In genomic region chr4:75514131-75514948, GRCh38 we compare ENCODE assay signal across 1 cellular context.
TF ChIP-seq lines count a peak whose summit lies in the region.

Gene RCHY1 (minus strand): TSS chr4:75514403. CDS start chr4:75514286, 117 bp downstream.
A gene with protein sequence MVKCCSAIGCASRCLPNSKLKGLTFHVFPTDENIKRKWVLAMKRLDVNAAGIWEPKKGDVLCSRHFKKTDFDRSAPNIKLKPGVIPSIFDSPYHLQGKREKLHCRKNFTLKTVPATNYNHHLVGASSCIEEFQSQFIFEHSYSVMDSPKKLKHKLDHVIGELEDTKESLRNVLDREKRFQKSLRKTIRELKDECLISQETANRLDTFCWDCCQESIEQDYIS (plus strand): TSS chr4:75514473. CDS start chr4:75515453, 980 bp downstream.

TF ChIP-seq in HepG2, 621 proteins besides CTCF, POLR2A, EP300 and RAD21 (continued from another document and continues in another):
- TF ChIP-seq, protein P1, sequence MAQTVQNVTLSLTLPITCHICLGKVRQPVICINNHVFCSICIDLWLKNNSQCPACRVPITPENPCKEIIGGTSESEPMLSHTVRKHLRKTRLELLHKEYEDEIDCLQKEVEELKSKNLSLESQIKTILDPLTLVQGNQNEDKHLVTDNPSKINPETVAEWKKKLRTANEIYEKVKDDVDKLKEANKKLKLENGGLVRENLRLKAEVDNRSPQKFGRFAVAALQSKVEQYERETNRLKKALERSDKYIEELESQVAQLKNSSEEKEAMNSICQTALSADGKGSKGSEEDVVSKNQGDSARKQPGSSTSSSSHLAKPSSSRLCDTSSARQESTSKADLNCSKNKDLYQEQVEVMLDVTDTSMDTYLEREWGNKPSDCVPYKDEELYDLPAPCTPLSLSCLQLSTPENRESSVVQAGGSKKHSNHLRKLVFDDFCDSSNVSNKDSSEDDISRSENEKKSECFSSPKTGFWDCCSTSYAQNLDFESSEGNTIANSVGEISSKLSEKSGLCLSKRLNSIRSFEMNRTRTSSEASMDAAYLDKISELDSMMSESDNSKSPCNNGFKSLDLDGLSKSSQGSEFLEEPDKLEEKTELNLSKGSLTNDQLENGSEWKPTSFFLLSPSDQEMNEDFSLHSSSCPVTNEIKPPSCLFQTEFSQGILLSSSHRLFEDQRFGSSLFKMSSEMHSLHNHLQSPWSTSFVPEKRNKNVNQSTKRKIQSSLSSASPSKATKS (CRISPR knock-in tag; IDR thresholded peaks at IDR 0.05): 0 out of 2 replicates have a peak, but pooled peaks have one; percentile 30
- TF ChIP-seq, protein P2, sequence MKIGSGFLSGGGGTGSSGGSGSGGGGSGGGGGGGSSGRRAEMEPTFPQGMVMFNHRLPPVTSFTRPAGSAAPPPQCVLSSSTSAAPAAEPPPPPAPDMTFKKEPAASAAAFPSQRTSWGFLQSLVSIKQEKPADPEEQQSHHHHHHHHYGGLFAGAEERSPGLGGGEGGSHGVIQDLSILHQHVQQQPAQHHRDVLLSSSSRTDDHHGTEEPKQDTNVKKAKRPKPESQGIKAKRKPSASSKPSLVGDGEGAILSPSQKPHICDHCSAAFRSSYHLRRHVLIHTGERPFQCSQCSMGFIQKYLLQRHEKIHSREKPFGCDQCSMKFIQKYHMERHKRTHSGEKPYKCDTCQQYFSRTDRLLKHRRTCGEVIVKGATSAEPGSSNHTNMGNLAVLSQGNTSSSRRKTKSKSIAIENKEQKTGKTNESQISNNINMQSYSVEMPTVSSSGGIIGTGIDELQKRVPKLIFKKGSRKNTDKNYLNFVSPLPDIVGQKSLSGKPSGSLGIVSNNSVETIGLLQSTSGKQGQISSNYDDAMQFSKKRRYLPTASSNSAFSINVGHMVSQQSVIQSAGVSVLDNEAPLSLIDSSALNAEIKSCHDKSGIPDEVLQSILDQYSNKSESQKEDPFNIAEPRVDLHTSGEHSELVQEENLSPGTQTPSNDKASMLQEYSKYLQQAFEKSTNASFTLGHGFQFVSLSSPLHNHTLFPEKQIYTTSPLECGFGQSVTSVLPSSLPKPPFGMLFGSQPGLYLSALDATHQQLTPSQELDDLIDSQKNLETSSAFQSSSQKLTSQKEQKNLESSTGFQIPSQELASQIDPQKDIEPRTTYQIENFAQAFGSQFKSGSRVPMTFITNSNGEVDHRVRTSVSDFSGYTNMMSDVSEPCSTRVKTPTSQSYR (CRISPR knock-in tag; IDR thresholded peaks at IDR 0.05; ENCODE audit: borderline replicate concordance): peak; percentile 34; the same call in 1 of the 2 replicates
- TF ChIP-seq MEF2D (CRISPR knock-in tag; IDR thresholded peaks at IDR 0.05) (no peak; the same call in 1 of the 2 replicates), ZNF205 (CRISPR knock-in tag; IDR thresholded peaks at IDR 0.05) (no peak; the same call in 1 of the 2 replicates), CCAR2 (optimal IDR thresholded peaks at IDR 0.05; ENCODE audit: low read depth, low read length) (peak; percentile 11), HMG20B (CRISPR knock-in tag; conservative IDR thresholded peaks at IDR 0.05) (no peak), ZNF274 (CRISPR knock-in tag; IDR thresholded peaks at IDR 0.05) (peak; percentile 48; the same call in 1 of the 2 replicates), ZFP36 (IDR thresholded peaks at IDR 0.05; ENCODE audit: borderline replicate concordance, low read depth, low read length, partially characterized antibody) (no peak), HDAC1 (CRISPR knock-in tag; IDR thresholded peaks at IDR 0.05) (peak; percentile 93), PITX1 (CRISPR knock-in tag; IDR thresholded peaks at IDR 0.05) (peak; percentile 68), KAT2B (IDR thresholded peaks at IDR 0.05; ENCODE audit: borderline replicate concordance, low read depth, low read length) (no peak), SIX4 (CRISPR knock-in tag; IDR thresholded peaks at IDR 0.05) (0 out of 2 replicates have a peak, but pooled peaks have one; percentile 19), FOXJ3 (CRISPR knock-in tag; IDR thresholded peaks at IDR 0.05; ENCODE audit: borderline replicate concordance) (no peak), ZNF446 (CRISPR knock-in tag; IDR thresholded peaks at IDR 0.05) (0 out of 2 replicates have a peak, but pooled peaks have one; percentile 37), NCOA2 (CRISPR knock-in tag; IDR thresholded peaks at IDR 0.05) (peak; percentile 43; the same call in 1 of the 2 replicates), RCOR2 (CRISPR knock-in tag; IDR thresholded peaks at IDR 0.05) (no peak), ZMYM4 (CRISPR knock-in tag; IDR thresholded peaks at IDR 0.05) (peak; percentile 98), NRL (CRISPR knock-in tag; IDR thresholded peaks at IDR 0.05; ENCODE audit: borderline replicate concordance) (no peak), ZNF12 (CRISPR knock-in tag; IDR thresholded peaks at IDR 0.05) (no peak; the same call in 1 of the 2 replicates), ZNF546 (CRISPR knock-in tag; conservative IDR thresholded peaks at IDR 0.05) (0 out of 2 replicates have a peak, but pooled peaks have one; percentile 33), ARID5B (CRISPR knock-in tag; IDR thresholded peaks at IDR 0.05) (no peak), TBX2 (CRISPR knock-in tag; IDR thresholded peaks at IDR 0.05; ENCODE audit: borderline replicate concordance) (peak; percentile 82), CHCHD3 (CRISPR knock-in tag; IDR thresholded peaks at IDR 0.05) (peak; percentile 75; the same call in 1 of the 2 replicates), ZNF781 (CRISPR knock-in tag; IDR thresholded peaks at IDR 0.05; ENCODE audit: borderline replicate concordance, not compliant biosample characterization) (peak; percentile 46), ESRRA (CRISPR knock-in tag; IDR thresholded peaks at IDR 0.05; ENCODE audit: low read depth) (peak; percentile 79; the same call in 1 of the 2 replicates), SETDB1 (CRISPR knock-in tag; IDR thresholded peaks at IDR 0.05; ENCODE audit: borderline replicate concordance) (no peak), KDM5A (IDR thresholded peaks at IDR 0.05; ENCODE audit: borderline replicate concordance, low read length) (peak; percentile 86), ZNF337 (CRISPR knock-in tag; IDR thresholded peaks at IDR 0.05; ENCODE audit: borderline replicate concordance, low read depth) (no peak), HMG20A (CRISPR knock-in tag; IDR thresholded peaks at IDR 0.05; ENCODE audit: borderline replicate concordance) (no peak), ZNF317 (CRISPR knock-in tag; IDR thresholded peaks at IDR 0.05) (peak; percentile 85), ZNF777 (CRISPR knock-in tag; IDR thresholded peaks at IDR 0.05) (no peak), PLRG1 (conservative IDR thresholded peaks at IDR 0.05) (no peak), PHF21A (CRISPR knock-in tag; IDR thresholded peaks at IDR 0.05) (no peak; the same call in 1 of the 2 replicates), ZNF878 (CRISPR knock-in tag; IDR thresholded peaks at IDR 0.05) (peak; percentile 77; the same call in 1 of the 2 replicates)
- TF ChIP-seq, protein P3, sequence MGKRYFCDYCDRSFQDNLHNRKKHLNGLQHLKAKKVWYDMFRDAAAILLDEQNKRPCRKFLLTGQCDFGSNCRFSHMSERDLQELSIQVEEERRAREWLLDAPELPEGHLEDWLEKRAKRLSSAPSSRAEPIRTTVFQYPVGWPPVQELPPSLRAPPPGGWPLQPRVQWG (CRISPR knock-in tag; IDR thresholded peaks at IDR 0.05; ENCODE audit: borderline replicate concordance, low read depth): no peak
- TF ChIP-seq, protein P4, sequence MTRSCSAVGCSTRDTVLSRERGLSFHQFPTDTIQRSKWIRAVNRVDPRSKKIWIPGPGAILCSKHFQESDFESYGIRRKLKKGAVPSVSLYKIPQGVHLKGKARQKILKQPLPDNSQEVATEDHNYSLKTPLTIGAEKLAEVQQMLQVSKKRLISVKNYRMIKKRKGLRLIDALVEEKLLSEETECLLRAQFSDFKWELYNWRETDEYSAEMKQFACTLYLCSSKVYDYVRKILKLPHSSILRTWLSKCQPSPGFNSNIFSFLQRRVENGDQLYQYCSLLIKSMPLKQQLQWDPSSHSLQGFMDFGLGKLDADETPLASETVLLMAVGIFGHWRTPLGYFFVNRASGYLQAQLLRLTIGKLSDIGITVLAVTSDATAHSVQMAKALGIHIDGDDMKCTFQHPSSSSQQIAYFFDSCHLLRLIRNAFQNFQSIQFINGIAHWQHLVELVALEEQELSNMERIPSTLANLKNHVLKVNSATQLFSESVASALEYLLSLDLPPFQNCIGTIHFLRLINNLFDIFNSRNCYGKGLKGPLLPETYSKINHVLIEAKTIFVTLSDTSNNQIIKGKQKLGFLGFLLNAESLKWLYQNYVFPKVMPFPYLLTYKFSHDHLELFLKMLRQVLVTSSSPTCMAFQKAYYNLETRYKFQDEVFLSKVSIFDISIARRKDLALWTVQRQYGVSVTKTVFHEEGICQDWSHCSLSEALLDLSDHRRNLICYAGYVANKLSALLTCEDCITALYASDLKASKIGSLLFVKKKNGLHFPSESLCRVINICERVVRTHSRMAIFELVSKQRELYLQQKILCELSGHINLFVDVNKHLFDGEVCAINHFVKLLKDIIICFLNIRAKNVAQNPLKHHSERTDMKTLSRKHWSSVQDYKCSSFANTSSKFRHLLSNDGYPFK (CRISPR knock-in tag; IDR thresholded peaks at IDR 0.05; ENCODE audit: borderline replicate concordance): peak; percentile 99
- TF ChIP-seq, protein P5, sequence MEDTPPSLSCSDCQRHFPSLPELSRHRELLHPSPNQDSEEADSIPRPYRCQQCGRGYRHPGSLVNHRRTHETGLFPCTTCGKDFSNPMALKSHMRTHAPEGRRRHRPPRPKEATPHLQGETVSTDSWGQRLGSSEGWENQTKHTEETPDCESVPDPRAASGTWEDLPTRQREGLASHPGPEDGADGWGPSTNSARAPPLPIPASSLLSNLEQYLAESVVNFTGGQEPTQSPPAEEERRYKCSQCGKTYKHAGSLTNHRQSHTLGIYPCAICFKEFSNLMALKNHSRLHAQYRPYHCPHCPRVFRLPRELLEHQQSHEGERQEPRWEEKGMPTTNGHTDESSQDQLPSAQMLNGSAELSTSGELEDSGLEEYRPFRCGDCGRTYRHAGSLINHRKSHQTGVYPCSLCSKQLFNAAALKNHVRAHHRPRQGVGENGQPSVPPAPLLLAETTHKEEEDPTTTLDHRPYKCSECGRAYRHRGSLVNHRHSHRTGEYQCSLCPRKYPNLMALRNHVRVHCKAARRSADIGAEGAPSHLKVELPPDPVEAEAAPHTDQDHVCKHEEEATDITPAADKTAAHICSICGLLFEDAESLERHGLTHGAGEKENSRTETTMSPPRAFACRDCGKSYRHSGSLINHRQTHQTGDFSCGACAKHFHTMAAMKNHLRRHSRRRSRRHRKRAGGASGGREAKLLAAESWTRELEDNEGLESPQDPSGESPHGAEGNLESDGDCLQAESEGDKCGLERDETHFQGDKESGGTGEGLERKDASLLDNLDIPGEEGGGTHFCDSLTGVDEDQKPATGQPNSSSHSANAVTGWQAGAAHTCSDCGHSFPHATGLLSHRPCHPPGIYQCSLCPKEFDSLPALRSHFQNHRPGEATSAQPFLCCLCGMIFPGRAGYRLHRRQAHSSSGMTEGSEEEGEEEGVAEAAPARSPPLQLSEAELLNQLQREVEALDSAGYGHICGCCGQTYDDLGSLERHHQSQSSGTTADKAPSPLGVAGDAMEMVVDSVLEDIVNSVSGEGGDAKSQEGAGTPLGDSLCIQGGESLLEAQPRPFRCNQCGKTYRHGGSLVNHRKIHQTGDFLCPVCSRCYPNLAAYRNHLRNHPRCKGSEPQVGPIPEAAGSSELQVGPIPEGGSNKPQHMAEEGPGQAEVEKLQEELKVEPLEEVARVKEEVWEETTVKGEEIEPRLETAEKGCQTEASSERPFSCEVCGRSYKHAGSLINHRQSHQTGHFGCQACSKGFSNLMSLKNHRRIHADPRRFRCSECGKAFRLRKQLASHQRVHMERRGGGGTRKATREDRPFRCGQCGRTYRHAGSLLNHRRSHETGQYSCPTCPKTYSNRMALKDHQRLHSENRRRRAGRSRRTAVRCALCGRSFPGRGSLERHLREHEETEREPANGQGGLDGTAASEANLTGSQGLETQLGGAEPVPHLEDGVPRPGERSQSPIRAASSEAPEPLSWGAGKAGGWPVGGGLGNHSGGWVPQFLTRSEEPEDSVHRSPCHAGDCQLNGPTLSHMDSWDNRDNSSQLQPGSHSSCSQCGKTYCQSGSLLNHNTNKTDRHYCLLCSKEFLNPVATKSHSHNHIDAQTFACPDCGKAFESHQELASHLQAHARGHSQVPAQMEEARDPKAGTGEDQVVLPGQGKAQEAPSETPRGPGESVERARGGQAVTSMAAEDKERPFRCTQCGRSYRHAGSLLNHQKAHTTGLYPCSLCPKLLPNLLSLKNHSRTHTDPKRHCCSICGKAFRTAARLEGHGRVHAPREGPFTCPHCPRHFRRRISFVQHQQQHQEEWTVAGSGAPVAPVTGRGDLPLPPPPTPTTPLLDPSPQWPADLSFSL (CRISPR knock-in tag; IDR thresholded peaks at IDR 0.05): no peak
- TF ChIP-seq, protein P6, sequence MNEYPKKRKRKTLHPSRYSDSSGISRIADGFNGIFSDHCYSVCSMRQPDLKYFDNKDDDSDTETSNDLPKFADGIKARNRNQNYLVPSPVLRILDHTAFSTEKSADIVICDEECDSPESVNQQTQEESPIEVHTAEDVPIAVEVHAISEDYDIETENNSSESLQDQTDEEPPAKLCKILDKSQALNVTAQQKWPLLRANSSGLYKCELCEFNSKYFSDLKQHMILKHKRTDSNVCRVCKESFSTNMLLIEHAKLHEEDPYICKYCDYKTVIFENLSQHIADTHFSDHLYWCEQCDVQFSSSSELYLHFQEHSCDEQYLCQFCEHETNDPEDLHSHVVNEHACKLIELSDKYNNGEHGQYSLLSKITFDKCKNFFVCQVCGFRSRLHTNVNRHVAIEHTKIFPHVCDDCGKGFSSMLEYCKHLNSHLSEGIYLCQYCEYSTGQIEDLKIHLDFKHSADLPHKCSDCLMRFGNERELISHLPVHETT (CRISPR knock-in tag; conservative IDR thresholded peaks at IDR 0.05): peak; percentile 55; the same call in 1 of the 2 replicates
